Comparison of ENCODE assay signal across 12 cellular contexts in genomic region chr3:77605865-77606264, GRCh38.
"Had no signal": no experiment of that assay in that cellular context is flagged by ENCODE, and none has a peak within 500 bp of the region (broad histone marks: within the 10 kb centered on the region; RNA-seq: fewer than 3 reads in every experiment).

No MANE protein-coding gene starts in this region.

- H3K4me1 ChIP-seq: tibial nerve had no signal

- H3K4me3 ChIP-seq: tibial nerve had no signal

- H3K4me1 Mint-ChIP-seq: memory B cell, natural killer cell had no signal

- H3K36me3 Mint-ChIP-seq: memory B cell, natural killer cell had no signal

- H3K9me3 Mint-ChIP-seq: dendritic cell treated with granulocyte-macrophage colony-stimulating factor and Interleukin-4, amounts not matched to agents 40 ng/mL and 50 ng/mL, for 4 days had no signal

- H3K27ac ChIP-seq: tibial nerve had no signal

- H3K4me3 Mint-ChIP-seq: dendritic cell treated with granulocyte-macrophage colony-stimulating factor and Interleukin-4, amounts not matched to agents 40 ng/mL and 50 ng/mL, for 4 days; memory B cell; natural killer cell had no signal

- H3K27me3 ChIP-seq: tibial nerve had no signal

- DNase-seq: activated CD4-positive, CD25-positive, alpha-beta regulatory T cell treated with anti-CD3 and anti-CD28 coated beads, Interleukin-2, amount 50 U/mL, for 72 hours; activated naive CD4-positive, alpha-beta T cell treated with Interleukin-2 at 50 U/mL for 16 hours; aorta; cerebellar nuclear complex; effector memory CD4-positive, alpha-beta T cell; left ventricle myocardium superior; natural killer cell; retina; stimulated activated naive CD4-positive, alpha-beta T cell had no signal

- H3K9me3 ChIP-seq: tibial nerve had no signal

- H3K36me3 ChIP-seq: tibial nerve had no signal

- H3K27ac Mint-ChIP-seq: dendritic cell treated with granulocyte-macrophage colony-stimulating factor and Interleukin-4, amounts not matched to agents 40 ng/mL and 50 ng/mL, for 4 days; memory B cell; natural killer cell had no signal

- H3K27me3 Mint-ChIP-seq: dendritic cell treated with granulocyte-macrophage colony-stimulating factor and Interleukin-4, amounts not matched to agents 40 ng/mL and 50 ng/mL, for 4 days; memory B cell had no signal

- ATAC-seq: left ventricle myocardium superior, natural killer cell had no signal
